Comparison of ENCODE assay signal across 1 cellular context in the genomic region with DNA sequence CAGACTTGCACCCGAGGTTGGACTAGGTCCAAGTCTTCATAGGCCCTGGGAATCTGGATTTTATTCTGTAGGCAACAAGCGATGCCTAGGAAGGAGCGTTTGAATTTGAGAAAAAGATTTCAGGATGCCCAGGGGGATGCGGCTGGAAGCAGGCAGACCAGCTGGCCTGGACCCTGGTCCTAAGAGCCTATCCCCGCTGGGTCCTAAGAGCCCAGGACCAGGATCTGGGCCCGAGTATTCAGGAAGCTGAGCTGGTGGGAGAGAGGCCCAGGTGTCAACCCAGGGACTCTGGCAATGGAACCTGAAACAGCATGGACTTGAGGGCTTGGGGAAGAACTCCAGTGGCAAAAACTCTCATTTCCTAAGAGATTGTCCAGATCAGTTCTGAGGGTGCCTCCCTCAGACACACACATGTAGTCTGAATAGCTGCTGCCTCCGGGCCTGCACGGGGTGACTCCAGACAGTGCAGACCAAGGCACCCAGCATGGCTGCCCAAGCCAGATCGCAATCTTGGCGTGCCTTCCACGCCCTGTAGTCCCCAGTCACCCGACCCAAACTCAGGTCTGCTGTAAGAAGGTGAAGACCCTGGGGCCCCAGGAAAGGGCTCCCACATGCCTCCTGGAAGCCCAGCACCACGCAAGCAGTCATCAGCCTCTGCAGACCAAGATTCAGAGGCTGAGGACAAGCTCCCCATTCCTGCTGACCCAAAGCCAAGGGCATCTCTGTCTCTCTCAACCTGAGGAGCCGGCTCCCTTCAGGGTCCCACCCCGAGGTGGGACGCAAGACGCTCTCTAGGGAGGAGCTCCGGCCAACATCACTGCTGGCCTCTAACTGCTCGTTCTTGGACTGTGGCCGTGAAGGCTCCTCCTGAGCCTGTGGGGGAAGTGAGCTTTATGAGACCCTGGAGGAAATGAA.
TF ChIP-seq lines count a peak whose summit lies in the region.

No MANE protein-coding gene starts in this region.

TF ChIP-seq in HepG2, 621 proteins besides CTCF, POLR2A, EP300 and RAD21 (continued from another document and continues in another):
- TF ChIP-seq, protein P1, sequence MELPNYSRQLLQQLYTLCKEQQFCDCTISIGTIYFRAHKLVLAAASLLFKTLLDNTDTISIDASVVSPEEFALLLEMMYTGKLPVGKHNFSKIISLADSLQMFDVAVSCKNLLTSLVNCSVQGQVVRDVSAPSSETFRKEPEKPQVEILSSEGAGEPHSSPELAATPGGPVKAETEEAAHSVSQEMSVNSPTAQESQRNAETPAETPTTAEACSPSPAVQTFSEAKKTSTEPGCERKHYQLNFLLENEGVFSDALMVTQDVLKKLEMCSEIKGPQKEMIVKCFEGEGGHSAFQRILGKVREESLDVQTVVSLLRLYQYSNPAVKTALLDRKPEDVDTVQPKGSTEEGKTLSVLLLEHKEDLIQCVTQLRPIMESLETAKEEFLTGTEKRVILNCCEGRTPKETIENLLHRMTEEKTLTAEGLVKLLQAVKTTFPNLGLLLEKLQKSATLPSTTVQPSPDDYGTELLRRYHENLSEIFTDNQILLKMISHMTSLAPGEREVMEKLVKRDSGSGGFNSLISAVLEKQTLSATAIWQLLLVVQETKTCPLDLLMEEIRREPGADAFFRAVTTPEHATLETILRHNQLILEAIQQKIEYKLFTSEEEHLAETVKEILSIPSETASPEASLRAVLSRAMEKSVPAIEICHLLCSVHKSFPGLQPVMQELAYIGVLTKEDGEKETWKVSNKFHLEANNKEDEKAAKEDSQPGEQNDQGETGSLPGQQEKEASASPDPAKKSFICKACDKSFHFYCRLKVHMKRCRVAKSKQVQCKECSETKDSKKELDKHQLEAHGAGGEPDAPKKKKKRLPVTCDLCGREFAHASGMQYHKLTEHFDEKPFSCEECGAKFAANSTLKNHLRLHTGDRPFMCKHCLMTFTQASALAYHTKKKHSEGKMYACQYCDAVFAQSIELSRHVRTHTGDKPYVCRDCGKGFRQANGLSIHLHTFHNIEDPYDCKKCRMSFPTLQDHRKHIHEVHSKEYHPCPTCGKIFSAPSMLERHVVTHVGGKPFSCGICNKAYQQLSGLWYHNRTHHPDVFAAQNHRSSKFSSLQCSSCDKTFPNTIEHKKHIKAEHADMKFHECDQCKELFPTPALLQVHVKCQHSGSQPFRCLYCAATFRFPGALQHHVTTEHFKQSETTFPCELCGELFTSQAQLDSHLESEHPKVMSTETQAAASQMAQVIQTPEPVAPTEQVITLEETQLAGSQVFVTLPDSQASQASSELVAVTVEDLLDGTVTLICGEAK (IDR thresholded peaks at IDR 0.05), result no peak
- TF ChIP-seq, protein P1 (CRISPR knock-in tag; IDR thresholded peaks at IDR 0.05), result 0 out of 2 replicates have a peak, but pooled peaks have one; percentile 31
- no peak for TF ChIP-seq ZNF777 (CRISPR knock-in tag; IDR thresholded peaks at IDR 0.05)
- TF ChIP-seq, protein P2, sequence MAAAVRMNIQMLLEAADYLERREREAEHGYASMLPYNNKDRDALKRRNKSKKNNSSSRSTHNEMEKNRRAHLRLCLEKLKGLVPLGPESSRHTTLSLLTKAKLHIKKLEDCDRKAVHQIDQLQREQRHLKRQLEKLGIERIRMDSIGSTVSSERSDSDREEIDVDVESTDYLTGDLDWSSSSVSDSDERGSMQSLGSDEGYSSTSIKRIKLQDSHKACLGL (CRISPR knock-in tag; IDR thresholded peaks at IDR 0.05), result 0 out of 2 replicates have a peak, but pooled peaks have one; percentile 21
- TF ChIP-seq MAFK (conservative IDR thresholded peaks at IDR 0.05 in 1 of 2, IDR thresholded peaks at IDR 0.05 in 1 of 2; ENCODE audit: low read length in 2 of 2), result no peak
- TF ChIP-seq RBM39 (IDR thresholded peaks at IDR 0.05; ENCODE audit: low read depth, low read length, poor library complexity, severe bottlenecking), result peak; percentile 14
- TF ChIP-seq ZSCAN12 (CRISPR knock-in tag; IDR thresholded peaks at IDR 0.05), result no peak
- TF ChIP-seq ZNF782 (CRISPR knock-in tag; IDR thresholded peaks at IDR 0.05; ENCODE audit: borderline replicate concordance), result 0 out of 2 replicates have a peak, but pooled peaks have one; percentile 15
- no peak for TF ChIP-seq ZMYM2 (CRISPR knock-in tag; IDR thresholded peaks at IDR 0.05)
- TF ChIP-seq ZFP82 (CRISPR knock-in tag; IDR thresholded peaks at IDR 0.05; ENCODE audit: borderline replicate concordance), result no peak
- TF ChIP-seq NFATC3 (CRISPR knock-in tag; IDR thresholded peaks at IDR 0.05), result no peak
- TF ChIP-seq ZNF572 (CRISPR knock-in tag; IDR thresholded peaks at IDR 0.05), result peak; percentile 92; the same call in 1 of the 2 replicates
- no peak for TF ChIP-seq ZNF367 (CRISPR knock-in tag; IDR thresholded peaks at IDR 0.05; ENCODE audit: borderline replicate concordance)
- TF ChIP-seq ZNF766 (CRISPR knock-in tag; IDR thresholded peaks at IDR 0.05; ENCODE audit: borderline replicate concordance), result no peak
- no peak for TF ChIP-seq EEA1 (CRISPR knock-in tag; IDR thresholded peaks at IDR 0.05; ENCODE audit: borderline replicate concordance)
- TF ChIP-seq ZNF292 (CRISPR knock-in tag; IDR thresholded peaks at IDR 0.05; ENCODE audit: borderline replicate concordance, low read depth), result no peak
- TF ChIP-seq ZNF737 (CRISPR knock-in tag; IDR thresholded peaks at IDR 0.05; ENCODE audit: borderline replicate concordance), result no peak
- TF ChIP-seq ATM (IDR thresholded peaks at IDR 0.05; ENCODE audit: borderline replicate concordance), result no peak
- 0 out of 2 replicates have a peak, but pooled peaks have one; percentile 35 for TF ChIP-seq ZNF670 (CRISPR knock-in tag; IDR thresholded peaks at IDR 0.05; ENCODE audit: borderline replicate concordance)
- TF ChIP-seq NFRKB (IDR thresholded peaks at IDR 0.05), result no peak
- TF ChIP-seq ZNF891 (CRISPR knock-in tag; IDR thresholded peaks at IDR 0.05), result 0 out of 2 replicates have a peak, but pooled peaks have one; percentile 31
- TF ChIP-seq SALL1 (CRISPR knock-in tag; IDR thresholded peaks at IDR 0.05), result no peak
- TF ChIP-seq MYNN (CRISPR knock-in tag; IDR thresholded peaks at IDR 0.05; ENCODE audit: low read depth), result no peak
- no peak; the same call in 1 of the 2 replicates for TF ChIP-seq ZNF543 (CRISPR knock-in tag; IDR thresholded peaks at IDR 0.05)
- TF ChIP-seq ZSCAN22 (CRISPR knock-in tag; IDR thresholded peaks at IDR 0.05), result peak; percentile 77; the same call in 1 of the 2 replicates
- TF ChIP-seq JUNB (CRISPR knock-in tag; IDR thresholded peaks at IDR 0.05; ENCODE audit: borderline replicate concordance), result no peak
- TF ChIP-seq, protein P3, sequence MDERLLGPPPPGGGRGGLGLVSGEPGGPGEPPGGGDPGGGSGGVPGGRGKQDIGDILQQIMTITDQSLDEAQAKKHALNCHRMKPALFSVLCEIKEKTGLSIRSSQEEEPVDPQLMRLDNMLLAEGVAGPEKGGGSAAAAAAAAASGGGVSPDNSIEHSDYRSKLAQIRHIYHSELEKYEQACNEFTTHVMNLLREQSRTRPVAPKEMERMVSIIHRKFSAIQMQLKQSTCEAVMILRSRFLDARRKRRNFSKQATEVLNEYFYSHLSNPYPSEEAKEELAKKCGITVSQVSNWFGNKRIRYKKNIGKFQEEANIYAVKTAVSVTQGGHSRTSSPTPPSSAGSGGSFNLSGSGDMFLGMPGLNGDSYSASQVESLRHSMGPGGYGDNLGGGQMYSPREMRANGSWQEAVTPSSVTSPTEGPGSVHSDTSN (CRISPR knock-in tag; IDR thresholded peaks at IDR 0.05), result no peak
- TF ChIP-seq STAG1 (CRISPR knock-in tag; IDR thresholded peaks at IDR 0.05), result no peak
- TF ChIP-seq ZNF546 (CRISPR knock-in tag; conservative IDR thresholded peaks at IDR 0.05), result no peak
- TF ChIP-seq FOXJ3 (CRISPR knock-in tag; IDR thresholded peaks at IDR 0.05; ENCODE audit: borderline replicate concordance), result no peak
- TF ChIP-seq SMAD3 (CRISPR knock-in tag; IDR thresholded peaks at IDR 0.05), result no peak
- no peak for TF ChIP-seq THAP11 (CRISPR knock-in tag; IDR thresholded peaks at IDR 0.05)
- TF ChIP-seq NKX3-1 (CRISPR knock-in tag; IDR thresholded peaks at IDR 0.05), result no peak
- peak; percentile 1; the same call in 1 of the 2 replicates for TF ChIP-seq POLR2G (IDR thresholded peaks at IDR 0.05; ENCODE audit: low read depth, low read length)
- no peak for TF ChIP-seq ZFP1 (CRISPR knock-in tag; IDR thresholded peaks at IDR 0.05)
- no peak for TF ChIP-seq DNMT1 (CRISPR knock-in tag; IDR thresholded peaks at IDR 0.05)
- TF ChIP-seq ZNF17 (CRISPR knock-in tag; IDR thresholded peaks at IDR 0.05), result no peak
- no peak for TF ChIP-seq ZBTB20 (CRISPR knock-in tag; IDR thresholded peaks at IDR 0.05; ENCODE audit: borderline replicate concordance, low read depth)
- TF ChIP-seq, protein P4, sequence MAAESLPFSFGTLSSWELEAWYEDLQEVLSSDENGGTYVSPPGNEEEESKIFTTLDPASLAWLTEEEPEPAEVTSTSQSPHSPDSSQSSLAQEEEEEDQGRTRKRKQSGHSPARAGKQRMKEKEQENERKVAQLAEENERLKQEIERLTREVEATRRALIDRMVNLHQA (CRISPR knock-in tag; IDR thresholded peaks at IDR 0.05), result no peak
- no peak for TF ChIP-seq CAMTA2 (CRISPR knock-in tag; IDR thresholded peaks at IDR 0.05; ENCODE audit: borderline replicate concordance)
- TF ChIP-seq ZSCAN20 (CRISPR knock-in tag; IDR thresholded peaks at IDR 0.05; ENCODE audit: borderline replicate concordance), result no peak
- peak; percentile 41; the same call in 1 of the 2 replicates for TF ChIP-seq MEIS1 (CRISPR knock-in tag; IDR thresholded peaks at IDR 0.05; ENCODE audit: borderline replicate concordance)
- TF ChIP-seq ZNF331 (CRISPR knock-in tag; IDR thresholded peaks at IDR 0.05), result no peak
- no peak for TF ChIP-seq CENPT (CRISPR knock-in tag; IDR thresholded peaks at IDR 0.05; ENCODE audit: low read depth)
- no peak for TF ChIP-seq NFKBIZ (CRISPR knock-in tag; IDR thresholded peaks at IDR 0.05)
- TF ChIP-seq, protein P5, sequence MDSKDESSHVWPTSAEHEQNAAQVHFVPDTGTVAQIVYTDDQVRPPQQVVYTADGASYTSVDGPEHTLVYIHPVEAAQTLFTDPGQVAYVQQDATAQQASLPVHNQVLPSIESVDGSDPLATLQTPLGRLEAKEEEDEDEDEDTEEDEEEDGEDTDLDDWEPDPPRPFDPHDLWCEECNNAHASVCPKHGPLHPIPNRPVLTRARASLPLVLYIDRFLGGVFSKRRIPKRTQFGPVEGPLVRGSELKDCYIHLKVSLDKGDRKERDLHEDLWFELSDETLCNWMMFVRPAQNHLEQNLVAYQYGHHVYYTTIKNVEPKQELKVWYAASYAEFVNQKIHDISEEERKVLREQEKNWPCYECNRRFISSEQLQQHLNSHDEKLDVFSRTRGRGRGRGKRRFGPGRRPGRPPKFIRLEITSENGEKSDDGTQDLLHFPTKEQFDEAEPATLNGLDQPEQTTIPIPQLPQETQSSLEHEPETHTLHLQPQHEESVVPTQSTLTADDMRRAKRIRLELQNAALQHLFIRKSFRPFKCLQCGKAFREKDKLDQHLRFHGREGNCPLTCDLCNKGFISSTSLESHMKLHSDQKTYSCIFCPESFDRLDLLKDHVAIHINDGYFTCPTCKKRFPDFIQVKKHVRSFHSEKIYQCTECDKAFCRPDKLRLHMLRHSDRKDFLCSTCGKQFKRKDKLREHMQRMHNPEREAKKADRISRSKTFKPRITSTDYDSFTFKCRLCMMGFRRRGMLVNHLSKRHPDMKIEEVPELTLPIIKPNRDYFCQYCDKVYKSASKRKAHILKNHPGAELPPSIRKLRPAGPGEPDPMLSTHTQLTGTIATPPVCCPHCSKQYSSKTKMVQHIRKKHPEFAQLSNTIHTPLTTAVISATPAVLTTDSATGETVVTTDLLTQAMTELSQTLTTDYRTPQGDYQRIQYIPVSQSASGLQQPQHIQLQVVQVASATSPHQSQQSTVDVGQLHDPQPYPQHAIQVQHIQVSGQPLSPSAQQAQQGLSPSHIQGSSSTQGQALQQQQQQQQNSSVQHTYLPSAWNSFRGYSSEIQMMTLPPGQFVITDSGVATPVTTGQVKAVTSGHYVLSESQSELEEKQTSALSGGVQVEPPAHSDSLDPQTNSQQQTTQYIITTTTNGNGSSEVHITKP (CRISPR knock-in tag; IDR thresholded peaks at IDR 0.05; ENCODE audit: low read depth), result no peak
- TF ChIP-seq RBAK (CRISPR knock-in tag; IDR thresholded peaks at IDR 0.05), result no peak
- TF ChIP-seq ZNF138 (CRISPR knock-in tag; IDR thresholded peaks at IDR 0.05; ENCODE audit: low read depth), result no peak
- no peak for TF ChIP-seq NCOA1 (CRISPR knock-in tag; IDR thresholded peaks at IDR 0.05)
- TF ChIP-seq, protein P6, sequence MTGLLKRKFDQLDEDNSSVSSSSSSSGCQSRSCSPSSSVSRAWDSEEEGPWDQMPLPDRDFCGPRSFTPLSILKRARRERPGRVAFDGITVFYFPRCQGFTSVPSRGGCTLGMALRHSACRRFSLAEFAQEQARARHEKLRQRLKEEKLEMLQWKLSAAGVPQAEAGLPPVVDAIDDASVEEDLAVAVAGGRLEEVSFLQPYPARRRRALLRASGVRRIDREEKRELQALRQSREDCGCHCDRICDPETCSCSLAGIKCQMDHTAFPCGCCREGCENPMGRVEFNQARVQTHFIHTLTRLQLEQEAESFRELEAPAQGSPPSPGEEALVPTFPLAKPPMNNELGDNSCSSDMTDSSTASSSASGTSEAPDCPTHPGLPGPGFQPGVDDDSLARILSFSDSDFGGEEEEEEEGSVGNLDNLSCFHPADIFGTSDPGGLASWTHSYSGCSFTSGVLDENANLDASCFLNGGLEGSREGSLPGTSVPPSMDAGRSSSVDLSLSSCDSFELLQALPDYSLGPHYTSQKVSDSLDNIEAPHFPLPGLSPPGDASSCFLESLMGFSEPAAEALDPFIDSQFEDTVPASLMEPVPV (CRISPR knock-in tag; IDR thresholded peaks at IDR 0.05), result no peak
- TF ChIP-seq KLF15 (CRISPR knock-in tag; IDR thresholded peaks at IDR 0.05; ENCODE audit: borderline replicate concordance), result no peak
